In genomic region chr4:77443941-77444340, GRCh38 we compare ENCODE assay signal across 31 cellular contexts.
A peak's percentile ranks its signal among the peaks of the same experiment; 100 is the strongest.
DNase-seq lines count a peak whose midpoint lies in the region; ATAC-seq and TF ChIP-seq lines count a peak whose summit lies in the region.
"Had no signal": no experiment of that assay in that cellular context is flagged by ENCODE, and none has a peak within 500 bp of the region (broad histone marks: within the 10 kb centered on the region; RNA-seq: fewer than 3 reads in every experiment).

No MANE protein-coding gene starts in this region.

- H3K9me3 Mint-ChIP-seq in activated naive CD8-positive, alpha-beta T cell treated with anti-CD3 and anti-CD28 coated beads for 36 hours, result no peaks in the 10 kb centered on the region
- no peaks in the 10 kb centered on the region for H3K9me3 Mint-ChIP-seq in type B pancreatic cell
- H3K9me3 Mint-ChIP-seq: activated naive CD4-positive, alpha-beta T cell treated with anti-CD3 and anti-CD28 coated beads, Interleukin-2, amount 50 U/mL, for 72 hours; endodermal cell; immature natural killer cell; neural progenitor cell; WTC11 had no signal

- CTCF ChIA-PET in BJ (lab: Yijun Ruan, JAX), result no interaction called here

- DNase-seq in BJ (ENCODE audit: low read depth), result peak; percentile 16
- DNase-seq in amniotic epithelial cell (ENCODE audit: low read depth), result peak; percentile 11
- DNase-seq in fibroblast of the aortic adventitia (ENCODE audit: low read depth), result peak; percentile 97
- DNase-seq in thoracic aorta (ENCODE audit: low spot score), result no peak
- no peak for DNase-seq in cerebellar cortex (ENCODE audit: low spot score)
- DNase-seq in activated naive CD8-positive, alpha-beta T cell treated with anti-CD3 and anti-CD28 coated beads for 36 hours, result no peak
- DNase-seq in type B pancreatic cell (ENCODE audit: extremely low spot score, unreplicated experiment), result no peak
- DNase-seq: activated CD4-positive, alpha-beta T cell treated with anti-CD3 and anti-CD28 coated beads, Interleukin-2, amount 10 ng/mL, durations not matched to agents 24 days and 14 days; activated effector memory CD4-positive, alpha-beta T cell treated with Interleukin-2 at 50 U/mL for 16 hours; CD4-positive, CD25-positive, alpha-beta regulatory T cell; cortex of kidney; endodermal cell; immature natural killer cell; left lung; mesendoderm; NCI-H1417; NCI-H2081; NCI-H524 treated with DMSO at 0.1 percent for 48 hours; OCI-M1; spleen; stimulated activated CD4-positive, alpha-beta T cell treated with anti-CD3 and anti-CD28 coated beads, Interleukin-2, amount 100 ng/mL, for 24 hours; stimulated activated naive CD8-positive, alpha-beta T cell treated with anti-CD3 and anti-CD28 coated beads, Interleukin-15, Interleukin-2, amounts not matched to agents 100 U/mL and 50 U/mL, for 24 hours; thyroid gland had no signal

- H3K36me3 ChIP-seq in BJ (ENCODE audit: control insufficient read depth, insufficient read depth, low read length), result no peaks in the 10 kb centered on the region
- H3K36me3 ChIP-seq in thoracic aorta, result no peaks in the 10 kb centered on the region
- H3K36me3 ChIP-seq: ascending aorta, HAP-1, left lung, neural progenitor cell, SJSA1, spleen, thyroid gland, vagina had no signal

- TF ChIP-seq CTCF in BJ (IDR thresholded peaks at IDR 0.05; ENCODE audit: insufficient read depth, low read depth, low read length), result no peak
- TF ChIP-seq CTCF in fibroblast of the aortic adventitia (IDR thresholded peaks at IDR 0.05; ENCODE audit: insufficient read depth, low read length), result no peak
- TF ChIP-seq CTCF in thoracic aorta (IDR thresholded peaks at IDR 0.05), result no peak
- TF ChIP-seq CTCF in type B pancreatic cell (conservative IDR thresholded peaks at IDR 0.05), result no peak

- no peak overlapping the region for H3K27ac ChIP-seq in thoracic aorta
- H3K27ac ChIP-seq: ascending aorta, left lung, neural progenitor cell, SJSA1, thyroid gland, vagina had no signal

- peak; percentile 46 for ATAC-seq in thoracic aorta (ENCODE audit: insufficient number of reproducible peaks, low FRiP score, low read depth)
- ATAC-seq: activated naive CD4-positive, alpha-beta T cell treated with anti-CD3 and anti-CD28 coated beads, Interleukin-2, amount 50 U/mL, for 72 hours; GM12878; left lung; stimulated activated naive CD8-positive, alpha-beta T cell treated with anti-CD3 and anti-CD28 coated beads, Interleukin-15, Interleukin-2, amounts not matched to agents 100 U/mL and 50 U/mL, for 24 hours; WTC11 had no signal

- H3K4me1 Mint-ChIP-seq in activated naive CD8-positive, alpha-beta T cell treated with anti-CD3 and anti-CD28 coated beads for 36 hours, result no peaks in the 10 kb centered on the region
- H3K4me1 Mint-ChIP-seq in type B pancreatic cell (ENCODE audit: unreplicated experiment), result no peaks in the 10 kb centered on the region
- H3K4me1 Mint-ChIP-seq: activated CD4-positive, alpha-beta T cell treated with anti-CD3 and anti-CD28 coated beads, Interleukin-2, amount 10 ng/mL, durations not matched to agents 24 days and 14 days; CD4-positive, CD25-positive, alpha-beta regulatory T cell; endodermal cell; immature natural killer cell; neural progenitor cell; WTC11 had no signal

- no peaks in the 10 kb centered on the region for H3K9me3 ChIP-seq in thoracic aorta
- H3K9me3 ChIP-seq: ascending aorta, HAP-1, left lung, SJSA1, spleen, thyroid gland, vagina had no signal

- no peak overlapping the region for H3K27ac Mint-ChIP-seq in activated naive CD8-positive, alpha-beta T cell treated with anti-CD3 and anti-CD28 coated beads for 36 hours
- no peak overlapping the region for H3K27ac Mint-ChIP-seq in type B pancreatic cell
- H3K27ac Mint-ChIP-seq: activated CD4-positive, alpha-beta T cell treated with anti-CD3 and anti-CD28 coated beads, Interleukin-2, amount 10 ng/mL, durations not matched to agents 24 days and 14 days; activated naive CD4-positive, alpha-beta T cell treated with anti-CD3 and anti-CD28 coated beads, Interleukin-2, amount 50 U/mL, for 72 hours; CD4-positive, CD25-positive, alpha-beta regulatory T cell; endodermal cell; immature natural killer cell; neural progenitor cell; WTC11 had no signal

- no peaks in the 10 kb centered on the region for H3K36me3 Mint-ChIP-seq in activated naive CD8-positive, alpha-beta T cell treated with anti-CD3 and anti-CD28 coated beads for 36 hours
- no peaks in the 10 kb centered on the region for H3K36me3 Mint-ChIP-seq in type B pancreatic cell
- H3K36me3 Mint-ChIP-seq: activated naive CD4-positive, alpha-beta T cell treated with anti-CD3 and anti-CD28 coated beads, Interleukin-2, amount 50 U/mL, for 72 hours; CD4-positive, CD25-positive, alpha-beta regulatory T cell; immature natural killer cell; neural progenitor cell; WTC11 had no signal

- H3K4me3 Mint-ChIP-seq in activated naive CD8-positive, alpha-beta T cell treated with anti-CD3 and anti-CD28 coated beads for 36 hours, result no peak overlapping the region
- no peak overlapping the region for H3K4me3 Mint-ChIP-seq in type B pancreatic cell
- H3K4me3 Mint-ChIP-seq: activated CD4-positive, alpha-beta T cell treated with anti-CD3 and anti-CD28 coated beads, Interleukin-2, amount 10 ng/mL, durations not matched to agents 24 days and 14 days; CD4-positive, CD25-positive, alpha-beta regulatory T cell; endodermal cell; immature natural killer cell; neural progenitor cell; WTC11 had no signal

- H3K4me3 ChIP-seq in BJ (ENCODE audit: low read depth, low read length), result no peak overlapping the region
- no peak overlapping the region for H3K4me3 ChIP-seq in fibroblast of the aortic adventitia (ENCODE audit: low read depth, low read length)
- no peak overlapping the region for H3K4me3 ChIP-seq in thoracic aorta
- H3K4me3 ChIP-seq: ascending aorta, GM12878, HAP-1, left lung, neural progenitor cell, SJSA1, spleen, thyroid gland, vagina had no signal

- no peaks in the 10 kb centered on the region for H3K27me3 ChIP-seq in BJ (ENCODE audit: control insufficient read depth, insufficient read depth, low read length)
- H3K27me3 ChIP-seq in thoracic aorta (replicated peaks; ENCODE audit: insufficient read depth), result no peaks in the 10 kb centered on the region
- H3K27me3 ChIP-seq: ascending aorta, left lung, neural progenitor cell, spleen, thyroid gland, vagina had no signal

- no peaks in the 10 kb centered on the region for H3K27me3 Mint-ChIP-seq in activated naive CD8-positive, alpha-beta T cell treated with anti-CD3 and anti-CD28 coated beads for 36 hours
- peaks cover 36% of the 10 kb centered on the region for H3K27me3 Mint-ChIP-seq in type B pancreatic cell
- H3K27me3 Mint-ChIP-seq: CD4-positive, CD25-positive, alpha-beta regulatory T cell had no signal

- POLR2A ChIA-PET in BJ (lab: Charles Lee), result interaction anchor here (0.6 kb wide), 1 partner anchor 1884 kb away, joined by 7 read pairs; no protein-coding TSS in a partner anchor

- peaks cover 6 to 36% of the 10 kb centered on the region in 2 donors for H3K4me1 ChIP-seq in thoracic aorta (ENCODE audit: control insufficient read depth in 1 of 2, low read depth in 2 of 2)
- H3K4me1 ChIP-seq: HAP-1, left lung, neural progenitor cell, SJSA1, spleen, thyroid gland, vagina had no signal

Comparison
In these comparisons a context has a peak if more than half of its experiments do, and no peak if none do; other contexts are left out.
1. DNase-seq: peak in BJ (single experiment), amniotic epithelial cell (single experiment) and fibroblast of the aortic adventitia (single experiment); none in thoracic aorta (single experiment), cerebellar cortex (single experiment), activated naive CD8-positive, alpha-beta T cell treated with anti-CD3 and anti-CD28 coated beads for 36 hours (single experiment) and type B pancreatic cell (single experiment).